8 cellular contexts compared by ENCODE assay signal in genomic region chr17:17740627-17741237, GRCh38. TPM values are rescaled to one million over a fixed set of nuclear protein-coding genes. Genes with fewer than 3 reads are reported as not detected.
A peak's percentile ranks its signal among the peaks of the same experiment; 100 is the strongest.
DNase-seq lines count a peak whose midpoint lies in the region; ATAC-seq, FAIRE-seq and TF ChIP-seq lines count a peak whose summit lies in the region.

No MANE protein-coding gene starts in this region.

- H3K9me3 Mint-ChIP-seq in WTC11 = no peaks in the 10 kb centered on the region

- H3K4me3 ChIP-seq in A549 (no peak overlapping the region), dorsolateral prefrontal cortex (peak overlapping the region; percentile 14 to 73 (median 51)), osteoblast (ENCODE audit: insufficient read depth, low read length) (no peak overlapping the region), MM.1S (ENCODE audit: low read length) (no peak overlapping the region)

- H3K4me1 ChIP-seq in A549 (peaks cover 80% of the 10 kb centered on the region), osteoblast (ENCODE audit: insufficient read depth, low read length) (peaks cover 48% of the 10 kb centered on the region), MM.1S (ENCODE audit: low read length) (no peaks in the 10 kb centered on the region)

- no peak for ATAC-seq in A549
- peak; percentile 23 for ATAC-seq in WTC11

- 92% methylated on average over 24 of the region's 24 CpGs for whole genome bisulfite sequencing in A549 (ENCODE audit: missing lambda C conversion rate)

- DNase-seq in A549 (ENCODE audit: low read depth in 1 of 2, low spot score in 1 of 2) (no peak), WTC11 (ENCODE audit: low spot score) (peak; percentile 43), dorsolateral prefrontal cortex (peak in 5 of 10 donors; percentile 46 to 68 (median 61)), osteoblast (ENCODE audit: insufficient read length, low spot score, missing footprints) (peak; percentile 73), dermis blood vessel endothelial cell (no peak), MM.1S (no peak), NOMO-1 (lab: John Stamatoyannopoulos, UW; ENCODE audit: unreplicated experiment in 2 of 2) (no peak), cortex of kidney (lab: John Stamatoyannopoulos, UW) (no peak)

- H3K9me3 ChIP-seq in A549 = no peaks in the 10 kb centered on the region
- no peaks in the 10 kb centered on the region for H3K9me3 ChIP-seq in osteoblast (ENCODE audit: low read depth, low read length)
- H3K9me3 ChIP-seq in MM.1S (replicated peaks; ENCODE audit: insufficient read depth, low read length) = no peaks in the 10 kb centered on the region

- TF ChIP-seq RAD21 in A549 (conservative IDR thresholded peaks at IDR 0.05 in 1 of 2, IDR thresholded peaks at IDR 0.05 in 1 of 2) = no peak

- H4K20me1 ChIP-seq in osteoblast (ENCODE audit: insufficient read depth, low read length) (peaks cover 60% of the 10 kb centered on the region), MM.1S (ENCODE audit: insufficient read depth, low read length) (no peaks in the 10 kb centered on the region)

- H3K27me3 ChIP-seq in dorsolateral prefrontal cortex (no peaks in the 10 kb centered on the region), osteoblast (ENCODE audit: insufficient read depth, low read length) (no peaks in the 10 kb centered on the region), MM.1S (replicated peaks; ENCODE audit: insufficient read depth, low read length) (no peaks in the 10 kb centered on the region)

- POLR2A ChIA-PET in A549 (lab: Yijun Ruan, JAX) (no interaction called here), WTC11 (lab: Charles Lee) (interaction anchor here (0.9 to 1.3 kb wide), 3 partner anchors 9 to 34 kb away, joined by 3 to 4 read pairs (median 4); no protein-coding TSS in a partner anchor)

- H3K9ac ChIP-seq in MM.1S (ENCODE audit: low read length) = no peak overlapping the region

- no peak for FAIRE-seq in A549 (lab: Jason Lieb, UNC)

- H3K36me3 ChIP-seq in osteoblast (ENCODE audit: insufficient read depth, low read length) (no peaks in the 10 kb centered on the region), MM.1S (replicated peaks; ENCODE audit: insufficient read depth, low read length) (no peaks in the 10 kb centered on the region)

- H3K4me2 ChIP-seq in A549 = peak overlapping the region; percentile 83
- H3K4me2 ChIP-seq in osteoblast (ENCODE audit: insufficient read depth, low read length) = no peak overlapping the region
- no peak overlapping the region for H3K4me2 ChIP-seq in MM.1S (ENCODE audit: low read depth, low read length)

- peaks cover 43% of the 10 kb centered on the region for H3K4me1 Mint-ChIP-seq in WTC11

- peak overlapping the region; percentile 87 to 97 for H3K27ac ChIP-seq in A549
- H3K27ac ChIP-seq in dorsolateral prefrontal cortex = peak overlapping the region; percentile 85 to 100 (median 98)
- H3K27ac ChIP-seq in osteoblast (ENCODE audit: low read depth, low read length) = peak overlapping the region; percentile 19
- H3K27ac ChIP-seq in MM.1S (ENCODE audit: low read length) = no peak overlapping the region

- H3K79me2 ChIP-seq in osteoblast (ENCODE audit: insufficient read depth, low read length) (peaks cover 89% of the 10 kb centered on the region), MM.1S (ENCODE audit: low read length) (peaks cover 51% of the 10 kb centered on the region)

- no peaks in the 10 kb centered on the region for H3K9me2 ChIP-seq in MM.1S (replicated peaks; ENCODE audit: insufficient read depth, low read length)

- no peak for TF ChIP-seq POLR2A in A549 (IDR thresholded peaks at IDR 0.05; ENCODE audit: low read length)

- intact Hi-C loops in dorsolateral prefrontal cortex (cut with DNase I) = loop anchor here in 1 of 2 donors (2.0 kb wide), 2 partner anchors 42 to 58 kb away; no protein-coding TSS in a partner anchor

- peaks cover 20% of the 10 kb centered on the region for H3K27me3 Mint-ChIP-seq in WTC11 (ENCODE audit: low read depth)

- TF ChIP-seq CTCF in A549 (IDR thresholded peaks at IDR 0.05) = no peak
- no peak for TF ChIP-seq CTCF in WTC11 (IDR thresholded peaks at IDR 0.05)
- TF ChIP-seq CTCF in dorsolateral prefrontal cortex (IDR thresholded peaks at IDR 0.05 in 54 of 56, conservative IDR thresholded peaks at IDR 0.05 in 2 of 56; ENCODE audit: low read depth in 1 of 56, partially characterized antibody in 56 of 56) = no peak
- TF ChIP-seq CTCF in osteoblast (IDR thresholded peaks at IDR 0.05; ENCODE audit: extremely low read depth, low read depth, low read length) = no peak
- TF ChIP-seq CTCF in MM.1S (IDR thresholded peaks at IDR 0.05; ENCODE audit: low read length) = no peak

- H3K36me3 Mint-ChIP-seq in WTC11 = no peaks in the 10 kb centered on the region

- no peak overlapping the region for H2AFZ ChIP-seq in osteoblast (ENCODE audit: low read length)
- no peak overlapping the region for H2AFZ ChIP-seq in MM.1S (ENCODE audit: low read length)

- H3K4me3 Mint-ChIP-seq in WTC11 = peak overlapping the region; percentile 57

- no peak for TF ChIP-seq EP300 in A549 (IDR thresholded peaks at IDR 0.05)

- H3K27ac Mint-ChIP-seq in WTC11 = peak overlapping the region; percentile 95

- H3F3A ChIP-seq in MM.1S (ENCODE audit: insufficient read depth, low read length) = no peaks in the 10 kb centered on the region

- CTCF ChIA-PET in A549 (lab: Yijun Ruan, JAX) (interaction anchor here (1.0 to 3.4 kb wide), 8 partner anchors 12 to 61 kb away, joined by 3 to 22 read pairs (median 8); no protein-coding TSS in a partner anchor), WTC11 (lab: Charles Lee) (interaction anchor here (0.7 to 5.1 kb wide), 23 partner anchors 8 to 178 kb away, joined by 3 to 19 read pairs (median 6); no protein-coding TSS in a partner anchor)

TF ChIP-seq in A549, 52 proteins besides CTCF, POLR2A, EP300 and RAD21 (continues in another document):
- TF ChIP-seq FOSB (CRISPR knock-in tag; IDR thresholded peaks at IDR 0.05) (no peak), HOXB5 (CRISPR knock-in tag; IDR thresholded peaks at IDR 0.05) (no peak), REST (IDR thresholded peaks at IDR 0.05) (no peak)

TF ChIP-seq in WTC11, 78 proteins besides CTCF, POLR2A, EP300 and RAD21:
- TF ChIP-seq ZBTB43 (CRISPR knock-in tag; IDR thresholded peaks at IDR 0.05) (peak; percentile 61; the same call in 1 of the 2 replicates), USF2 (CRISPR knock-in tag; IDR thresholded peaks at IDR 0.05) (no peak)

RNA-seq across cellular contexts. Expression of gene RAI1, which starts 59.5 kb away (rescaled TPM):
- polyA plus RNA-seq in A549 (2011; rRNA removed) (3.5 and 7.1 TPM in 2 replicates), A549 (2017; fragmentation: RNase III; extraction: RNeasy Plus Mini Kit Qiagen cat#74134 plus additional on column Dnase treatment) (18.9 to 23.8 TPM (median 23.3 TPM) in 3 replicates)
- 7.1 and 11.2 TPM in 2 replicates for polyA plus RNA-seq in A549 (2012; cell fraction: cytosol; rRNA removed)
- polyA plus RNA-seq in A549 (2012; cell fraction: nucleus; rRNA removed) = 27.6 and 28.1 TPM in 2 replicates
- polyA minus RNA-seq in A549 (2011; rRNA and poly(A)+ RNA removed) = 5.7 and 9.7 TPM in 2 replicates
- total RNA-seq in WTC11 (2021) (7.3 to 12.7 TPM (median 8.1 TPM) in 3 replicates), dorsolateral prefrontal cortex (10 to 100 TPM; 36.4 to 86.1 (median 56.3) TPM), osteoblast (14.4 and 15.6 TPM in 2 replicates), dermis blood vessel endothelial cell (10.4 and 17.9 TPM in 2 replicates)

Comparison
In these comparisons a context has a peak if more than half of its experiments do, and no peak if none do; other contexts are left out.
1. DNase-seq: peak in WTC11 (single experiment) and osteoblast (single experiment); none in A549 (0 of 2), dermis blood vessel endothelial cell (single experiment), MM.1S (single experiment), NOMO-1 (0 of 2) and cortex of kidney (single experiment).
2. H3K4me3 ChIP-seq: peak in dorsolateral prefrontal cortex (59 of 59); none in A549 (single experiment), osteoblast (single experiment) and MM.1S (single experiment).